In the genomic region with DNA sequence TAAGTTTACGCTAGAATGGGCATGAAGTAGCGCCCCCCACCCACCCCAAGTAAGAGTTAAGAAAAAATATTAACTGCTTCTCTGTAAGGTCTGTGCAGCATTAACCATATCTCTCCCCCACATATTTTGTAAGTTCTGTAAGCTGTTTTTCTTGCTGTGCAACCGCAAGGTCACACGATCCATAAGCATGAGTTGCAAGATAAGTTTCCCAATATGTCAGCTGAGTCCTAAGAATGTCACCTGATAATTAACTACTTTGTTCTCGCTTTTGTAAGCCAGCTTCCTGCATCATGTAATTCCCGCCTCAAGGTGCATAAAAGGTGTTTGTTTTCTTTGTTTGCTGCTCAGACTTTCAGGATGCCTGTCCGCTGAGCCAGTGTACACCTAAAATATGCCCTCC, we compare ENCODE assay signal across 29 cellular contexts.
DNase-seq lines count a peak whose midpoint lies in the region; ATAC-seq and TF ChIP-seq lines count a peak whose summit lies in the region.
"Had no signal": no experiment of that assay in that cellular context is flagged by ENCODE, and none has a peak within 500 bp of the region (broad histone marks: within the 10 kb centered on the region; RNA-seq: fewer than 3 reads in every experiment).

No MANE protein-coding gene starts in this region.

- DNase-seq in Caki2 (ENCODE audit: low read depth) (peak; percentile 46), NOMO-1 treated with dmso at 0.1 percent for 144 hours (lab: John Stamatoyannopoulos, UW; ENCODE audit: unreplicated experiment) (peak; percentile 3), choroid plexus epithelial cell (ENCODE audit: low read depth) (peak; percentile 53), mesenchymal stem cell (no peak), DMS53 treated with DMSO at 0.1 percent for 48 hours (lab: John Stamatoyannopoulos, UW; ENCODE audit: unreplicated experiment) (no peak), hypothalamus (lab: John Stamatoyannopoulos, UW) (no peak)
- no peak for DNase-seq in stimulated activated CD4-positive, alpha-beta T cell treated with anti-CD3 and anti-CD28 coated beads, Interleukin-4, amount 100 ng/mL, for 4 hours
- DNase-seq: 8988T; activated CD4-positive, alpha-beta T cell treated with anti-CD3 and anti-CD28 coated beads for 36 hours; activated T-cell treated with anti-CD3 and anti-CD28 coated beads for 4 hours; central memory CD4-positive, alpha-beta T cell; EL; endodermal cell; lower lobe of right lung; NCI-H1048; NCI-H1930; NCI-H526 treated with DMSO at 0.1 percent for 48 hours; stimulated activated naive CD4-positive, alpha-beta T cell treated with Interleukin-2 at 50 U/mL for 16 hours; T-helper 2 cell; uterus had no signal

- no peaks in the 10 kb centered on the region for H3K9me3 ChIP-seq in mesenchymal stem cell (ENCODE audit: control insufficient read depth, low read length)
- H3K9me3 ChIP-seq: ascending aorta, esophagus muscularis mucosa, gastroesophageal sphincter, lower lobe of right lung, thoracic aorta, uterus had no signal

- H3K14ac ChIP-seq in mesenchymal stem cell (ENCODE audit: low read length in 2 of 2): no peak overlapping the region

- peaks cover 3% of the 10 kb centered on the region for H3K4me1 ChIP-seq in mesenchymal stem cell (ENCODE audit: control insufficient read depth, insufficient read depth, low read depth, low read length)
- H3K4me1 ChIP-seq: ascending aorta, esophagus muscularis mucosa, gastroesophageal sphincter, lower lobe of right lung, uterus had no signal

- no peak overlapping the region for H3K4ac ChIP-seq in mesenchymal stem cell (ENCODE audit: low read depth in 1 of 2, low read length in 2 of 2)

- H3K4me2 ChIP-seq in mesenchymal stem cell (ENCODE audit: low read length, poor library complexity, severe bottlenecking): no peak overlapping the region

- no peak overlapping the region for H3K4me3 Mint-ChIP-seq in stimulated activated memory B cell treated with anti-CD40 and anti-IgM and Interleukin-4, amounts not matched to agents 10 μg/mL and 1 μg/mL and 100 μg/mL, for 72 hours
- H3K4me3 Mint-ChIP-seq: activated CD4-positive, alpha-beta T cell treated with anti-CD3 and anti-CD28 coated beads for 36 hours; activated naive CD8-positive, alpha-beta T cell; dendritic cell treated with granulocyte-macrophage colony-stimulating factor and Interleukin-4, amounts not matched to agents 40 ng/mL and 50 ng/mL, for 4 days; endodermal cell; neural crest cell had no signal

- in situ Hi-C loops in Caki2 (cut with HindIII; ENCODE audit: low pct_unique_long_range_greater_than_20kb, low sequenced_read_pairs): no loop called here

- H3K4me3 ChIP-seq in choroid plexus epithelial cell (ENCODE audit: low read depth, low read length): no peak overlapping the region
- H3K4me3 ChIP-seq in mesenchymal stem cell (ENCODE audit: insufficient read depth in 1 of 2, low read depth in 1 of 2, low read length in 2 of 2): no peak overlapping the region
- H3K4me3 ChIP-seq: ascending aorta, esophagus muscularis mucosa, gastroesophageal sphincter, lower lobe of right lung, thoracic aorta, uterus had no signal

- H3K27me3 ChIP-seq in mesenchymal stem cell (ENCODE audit: control insufficient read depth in 1 of 2, insufficient read depth in 1 of 2, low read length in 2 of 2): no peaks in the 10 kb centered on the region
- H3K27me3 ChIP-seq: ascending aorta, esophagus muscularis mucosa, gastroesophageal sphincter, uterus had no signal

- H3K27me3 Mint-ChIP-seq in stimulated activated memory B cell treated with anti-CD40 and anti-IgM and Interleukin-4, amounts not matched to agents 10 μg/mL and 1 μg/mL and 100 μg/mL, for 72 hours: no peaks in the 10 kb centered on the region
- H3K27me3 Mint-ChIP-seq: dendritic cell treated with granulocyte-macrophage colony-stimulating factor and Interleukin-4, amounts not matched to agents 40 ng/mL and 50 ng/mL, for 4 days had no signal

- H2BK15ac ChIP-seq in mesenchymal stem cell (ENCODE audit: low read depth, poor library complexity, severe bottlenecking): no peak overlapping the region

- no peak overlapping the region for H4K8ac ChIP-seq in mesenchymal stem cell (ENCODE audit: low read length)

- no peak overlapping the region for H3K9ac ChIP-seq in mesenchymal stem cell (ENCODE audit: low read length)

- H4K91ac ChIP-seq in mesenchymal stem cell (ENCODE audit: low read length): no peak overlapping the region

- no peaks in the 10 kb centered on the region for H3K4me1 Mint-ChIP-seq in stimulated activated memory B cell treated with anti-CD40 and anti-IgM and Interleukin-4, amounts not matched to agents 10 μg/mL and 1 μg/mL and 100 μg/mL, for 72 hours
- H3K4me1 Mint-ChIP-seq: activated CD4-positive, alpha-beta T cell treated with anti-CD3 and anti-CD28 coated beads for 36 hours; neural crest cell had no signal

- peak overlapping the region; percentile 85 for H3K27ac ChIP-seq in mesenchymal stem cell (ENCODE audit: low read length, poor library complexity, severe bottlenecking)
- H3K27ac ChIP-seq: ascending aorta, esophagus muscularis mucosa, gastroesophageal sphincter, lower lobe of right lung, thoracic aorta, uterus had no signal

- H3K9me3 Mint-ChIP-seq in stimulated activated memory B cell treated with anti-CD40 and anti-IgM and Interleukin-4, amounts not matched to agents 10 μg/mL and 1 μg/mL and 100 μg/mL, for 72 hours: no peaks in the 10 kb centered on the region
- H3K9me3 Mint-ChIP-seq: dendritic cell treated with granulocyte-macrophage colony-stimulating factor and Interleukin-4, amounts not matched to agents 40 ng/mL and 50 ng/mL, for 4 days; endodermal cell had no signal

- H3K36me3 ChIP-seq in mesenchymal stem cell (ENCODE audit: control insufficient read depth in 1 of 2, insufficient read depth in 2 of 2, low read depth in 1 of 2, low read length in 2 of 2): no peaks in the 10 kb centered on the region
- H3K36me3 ChIP-seq: ascending aorta, esophagus muscularis mucosa, gastroesophageal sphincter, lower lobe of right lung, thoracic aorta, uterus had no signal

- no peak overlapping the region for H3K18ac ChIP-seq in mesenchymal stem cell (ENCODE audit: low read depth in 1 of 2, low read length in 2 of 2)

- H3K36me3 Mint-ChIP-seq in stimulated activated memory B cell treated with anti-CD40 and anti-IgM and Interleukin-4, amounts not matched to agents 10 μg/mL and 1 μg/mL and 100 μg/mL, for 72 hours: no peaks in the 10 kb centered on the region
- H3K36me3 Mint-ChIP-seq: activated naive CD8-positive, alpha-beta T cell had no signal

- H2BK12ac ChIP-seq in mesenchymal stem cell (ENCODE audit: low read length in 2 of 2): no peak overlapping the region

- no peak for TF ChIP-seq CTCF in choroid plexus epithelial cell (conservative IDR thresholded peaks at IDR 0.05; ENCODE audit: low read depth, low read length)

- peak overlapping the region; percentile 82 for H2BK5ac ChIP-seq in mesenchymal stem cell (ENCODE audit: low read depth, low read length, poor library complexity, severe bottlenecking)

- no peaks in the 10 kb centered on the region for H3K79me1 ChIP-seq in mesenchymal stem cell (replicated peaks; ENCODE audit: low read length, poor library complexity, severe bottlenecking)

- no peak overlapping the region for H2AFZ ChIP-seq in mesenchymal stem cell (ENCODE audit: low read depth, low read length)

- no peak overlapping the region for H3K23ac ChIP-seq in mesenchymal stem cell (ENCODE audit: low read length in 2 of 2)

- H3K27ac Mint-ChIP-seq in stimulated activated memory B cell treated with anti-CD40 and anti-IgM and Interleukin-4, amounts not matched to agents 10 μg/mL and 1 μg/mL and 100 μg/mL, for 72 hours: no peak overlapping the region
- H3K27ac Mint-ChIP-seq: activated CD4-positive, alpha-beta T cell treated with anti-CD3 and anti-CD28 coated beads for 36 hours; activated naive CD8-positive, alpha-beta T cell; dendritic cell treated with granulocyte-macrophage colony-stimulating factor and Interleukin-4, amounts not matched to agents 40 ng/mL and 50 ng/mL, for 4 days; endodermal cell had no signal

- no peak overlapping the region for H2BK120ac ChIP-seq in mesenchymal stem cell (ENCODE audit: low read depth, low read length)

- 97% methylated on average over 7 of the region's 7 CpGs for WGBS in mesenchymal stem cell

- no peak for ATAC-seq in stimulated activated memory B cell treated with anti-CD40 and anti-IgM and Interleukin-4, amounts not matched to agents 10 μg/mL and 1 μg/mL and 100 μg/mL, for 72 hours
- ATAC-seq: activated CD4-positive, alpha-beta T cell treated with anti-CD3 and anti-CD28 coated beads for 36 hours; gastroesophageal sphincter; lower lobe of right lung; sciatic nerve had no signal

- no peak overlapping the region for H2AK5ac ChIP-seq in mesenchymal stem cell (ENCODE audit: low read length, severe bottlenecking)

Comparison
In these comparisons a context has a peak if more than half of its experiments do, and no peak if none do; other contexts are left out.
1. DNase-seq: peak in Caki2 (single experiment), NOMO-1 treated with dmso at 0.1 percent for 144 hours (single experiment) and choroid plexus epithelial cell (single experiment); none in mesenchymal stem cell (single experiment), DMS53 treated with DMSO at 0.1 percent for 48 hours (single experiment), hypothalamus (0 of 51) and stimulated activated CD4-positive, alpha-beta T cell treated with anti-CD3 and anti-CD28 coated beads, Interleukin-4, amount 100 ng/mL, for 4 hours (0 of 2).